23 cellular contexts compared by ENCODE assay signal in genomic region chr15:56367156-56367555, GRCh38. TPM values are rescaled to one million over a fixed set of nuclear protein-coding genes. Genes with fewer than 3 reads are reported as not detected.
DNase-seq lines count a peak whose midpoint lies in the region; ATAC-seq and TF ChIP-seq lines count a peak whose summit lies in the region.
"Had no signal": no experiment of that assay in that cellular context is flagged by ENCODE, and none has a peak within 500 bp of the region (broad histone marks: within the 10 kb centered on the region; RNA-seq: fewer than 3 reads in every experiment).

No MANE protein-coding gene starts in this region.

- no peaks in the 10 kb centered on the region for H3K27me3 ChIP-seq in Karpas-422 (ENCODE audit: low read length)
- peaks cover 15% of the 10 kb centered on the region for H3K27me3 ChIP-seq in neural progenitor cell
- H3K27me3 ChIP-seq: dorsolateral prefrontal cortex, gastrocnemius medialis had no signal

- H2AFZ ChIP-seq in Karpas-422 (ENCODE audit: low read length), result no peak overlapping the region
- no peak overlapping the region for H2AFZ ChIP-seq in neural progenitor cell (replicated peaks)

- H3K4me2 ChIP-seq in Karpas-422 (ENCODE audit: low read depth, low read length, poor library complexity, severe bottlenecking) (peak overlapping the region; percentile 99), neural progenitor cell (no peak overlapping the region)

- H4K20me1 ChIP-seq in Karpas-422 (ENCODE audit: insufficient read depth, low read depth, low read length), result no peaks in the 10 kb centered on the region
- H4K20me1 ChIP-seq in neural progenitor cell (ENCODE audit: low read depth), result no peaks in the 10 kb centered on the region

- H3K4me1 Mint-ChIP-seq in activated B cell treated with CpG ODN at 0.5 μM for 24 hours (peaks cover 50% of the 10 kb centered on the region), neural progenitor cell (peaks cover 13% of the 10 kb centered on the region)

- intact Hi-C loops in activated B cell treated with CpG ODN at 0.5 μM for 24 hours (cut with micrococcal nuclease), result loop anchor here (5.0 to 10.0 kb wide), 2 partner anchors 372 to 550 kb away; partner anchors contain the start of genes NEDD4 and TCF12

- no peak for ATAC-seq in activated B cell treated with CpG ODN at 0.5 μM for 24 hours (ENCODE audit: low read depth)
- ATAC-seq in GM18511 (IDR thresholded peaks at IDR 0.05; ENCODE audit: unreplicated experiment), result no peak
- ATAC-seq: gastrocnemius medialis, natural killer cell had no signal

- H3K36me3 Mint-ChIP-seq in activated B cell treated with CpG ODN at 0.5 μM for 24 hours (ENCODE audit: low read depth) (peaks cover 7% of the 10 kb centered on the region), neural progenitor cell (no peaks in the 10 kb centered on the region)
- H3K36me3 Mint-ChIP-seq: natural killer cell had no signal

- H3K27ac ChIP-seq in Karpas-422 (ENCODE audit: low read length) (no peak overlapping the region), neural progenitor cell (no peak overlapping the region)
- H3K27ac ChIP-seq: dorsolateral prefrontal cortex, gastrocnemius medialis, skin epidermis had no signal

- H3K27ac Mint-ChIP-seq in activated B cell treated with CpG ODN at 0.5 μM for 24 hours (peak overlapping the region; percentile 67), neural progenitor cell (no peak overlapping the region)
- H3K27ac Mint-ChIP-seq: activated naive CD4-positive, alpha-beta T cell treated with anti-CD3 and anti-CD28 coated beads for 36 hours; CD8-positive, alpha-beta memory T cell; natural killer cell had no signal

- peaks cover 36% of the 10 kb centered on the region for H3K4me1 ChIP-seq in Karpas-422 (ENCODE audit: low read length)
- H3K4me1 ChIP-seq in neural progenitor cell, result peaks cover 11% of the 10 kb centered on the region
- H3K4me1 ChIP-seq: gastrocnemius medialis had no signal

- H3K79me2 ChIP-seq in Karpas-422 (ENCODE audit: low read length), result no peaks in the 10 kb centered on the region
- no peaks in the 10 kb centered on the region for H3K79me2 ChIP-seq in neural progenitor cell (ENCODE audit: low read depth)

- H3K4me3 ChIP-seq in GM12865 (ENCODE audit: low read depth, low read length) (peak overlapping the region; percentile 57), Karpas-422 (ENCODE audit: low read length) (no peak overlapping the region), neural progenitor cell (no peak overlapping the region)
- H3K4me3 ChIP-seq: gastrocnemius medialis had no signal

- DNase-seq in GM12865 (ENCODE audit: low read depth) (no peak), Karpas-422 (no peak), activated B cell treated with CpG ODN at 0.5 μM for 24 hours (no peak), neural progenitor cell (ENCODE audit: low spot score) (no peak), AML-193 (lab: John Stamatoyannopoulos, UW) (no peak), COLO829 (ENCODE audit: low spot score) (no peak)
- DNase-seq: activated CD4-positive, CD25-positive, alpha-beta regulatory T cell treated with anti-CD3 and anti-CD28 coated beads, Interleukin-2, amount 50 U/mL, for 72 hours; activated CD8-positive, alpha-beta memory T cell treated with anti-CD3 and anti-CD28 coated beads for 24 hours; activated naive CD4-positive, alpha-beta T cell treated with anti-CD3 and anti-CD28 coated beads for 36 hours; activated T-cell treated with anti-CD3 and anti-CD28 coated beads, Interleukin-2, amount 50 U/mL, for 48 hours; CD8-positive, alpha-beta memory T cell; central memory CD4-positive, alpha-beta T cell; DND-41; dorsolateral prefrontal cortex; gastrocnemius medialis; GOT3; KBM-7; natural killer cell; stimulated activated CD4-positive, alpha-beta T cell treated with anti-CD3 and anti-CD28 coated beads, Interleukin-2, amount 100 ng/mL, for 24 hours; stimulated activated naive CD4-positive, alpha-beta T cell; T1000 had no signal

- H3K9ac ChIP-seq in Karpas-422 (ENCODE audit: low read length) (no peak overlapping the region), neural progenitor cell (no peak overlapping the region)

- H3K4me3 Mint-ChIP-seq in activated B cell treated with CpG ODN at 0.5 μM for 24 hours (peak overlapping the region; percentile 95), neural progenitor cell (peak overlapping the region; percentile 68)

- CTCF ChIA-PET in activated B cell treated with CpG ODN at 0.5 μM for 24 hours (lab: Charles Lee), result no interaction called here

- H3F3A ChIP-seq in neural progenitor cell (ENCODE audit: low read depth), result peaks cover 28% of the 10 kb centered on the region

- H3K9me3 Mint-ChIP-seq in activated B cell treated with CpG ODN at 0.5 μM for 24 hours, result peaks cover 5% of the 10 kb centered on the region
- peaks cover 4% of the 10 kb centered on the region for H3K9me3 Mint-ChIP-seq in neural progenitor cell
- H3K9me3 Mint-ChIP-seq: activated naive CD4-positive, alpha-beta T cell treated with anti-CD3 and anti-CD28 coated beads for 36 hours had no signal

- H3K27me3 Mint-ChIP-seq in activated B cell treated with CpG ODN at 0.5 μM for 24 hours, result peaks cover 3% of the 10 kb centered on the region
- H3K27me3 Mint-ChIP-seq in neural progenitor cell (ENCODE audit: insufficient read depth, low read depth), result no peaks in the 10 kb centered on the region

- POLR2A ChIA-PET in activated B cell treated with CpG ODN at 0.5 μM for 24 hours (lab: Charles Lee), result no interaction called here

- TF ChIP-seq CTCF in GM12865 (IDR thresholded peaks at IDR 0.05; ENCODE audit: insufficient read depth, low read depth, low read length, missing control alignments) (no peak), activated B cell treated with CpG ODN at 0.5 μM for 24 hours (IDR thresholded peaks at IDR 0.05) (no peak), neural progenitor cell (IDR thresholded peaks at IDR 0.05) (no peak)

- H3K9me3 ChIP-seq in Karpas-422 (ENCODE audit: low read length) (no peaks in the 10 kb centered on the region), neural progenitor cell (ENCODE audit: low read depth) (no peaks in the 10 kb centered on the region)
- H3K9me3 ChIP-seq: gastrocnemius medialis had no signal

- H3K36me3 ChIP-seq in Karpas-422 (ENCODE audit: insufficient read depth, low read length), result no peaks in the 10 kb centered on the region
- no peaks in the 10 kb centered on the region for H3K36me3 ChIP-seq in neural progenitor cell
- H3K36me3 ChIP-seq: gastrocnemius medialis had no signal

- no peaks in the 10 kb centered on the region for H3K9me2 ChIP-seq in Karpas-422 (replicated peaks; ENCODE audit: insufficient read depth, low read length)

RNA-seq across cellular contexts. Expression of gene TEX9, which starts 1.9 kb away (rescaled TPM):
- 0.94 and 8.9 TPM in 2 replicates for total RNA-seq in Karpas-422 (2014; rRNA removed; shearing (Covaris generic); ENCODE audit: low replicate concordance)
- total RNA-seq in activated B cell treated with CpG ODN at 0.5 μM for 24 hours, result 29.7 and 31.3 TPM in 2 replicates
- 8.1 and 8.3 TPM in 2 replicates for total RNA-seq in neural progenitor cell (ENCODE audit: low replicate concordance)
